ENCODE assay signal across 8 cellular contexts in the genomic region with DNA sequence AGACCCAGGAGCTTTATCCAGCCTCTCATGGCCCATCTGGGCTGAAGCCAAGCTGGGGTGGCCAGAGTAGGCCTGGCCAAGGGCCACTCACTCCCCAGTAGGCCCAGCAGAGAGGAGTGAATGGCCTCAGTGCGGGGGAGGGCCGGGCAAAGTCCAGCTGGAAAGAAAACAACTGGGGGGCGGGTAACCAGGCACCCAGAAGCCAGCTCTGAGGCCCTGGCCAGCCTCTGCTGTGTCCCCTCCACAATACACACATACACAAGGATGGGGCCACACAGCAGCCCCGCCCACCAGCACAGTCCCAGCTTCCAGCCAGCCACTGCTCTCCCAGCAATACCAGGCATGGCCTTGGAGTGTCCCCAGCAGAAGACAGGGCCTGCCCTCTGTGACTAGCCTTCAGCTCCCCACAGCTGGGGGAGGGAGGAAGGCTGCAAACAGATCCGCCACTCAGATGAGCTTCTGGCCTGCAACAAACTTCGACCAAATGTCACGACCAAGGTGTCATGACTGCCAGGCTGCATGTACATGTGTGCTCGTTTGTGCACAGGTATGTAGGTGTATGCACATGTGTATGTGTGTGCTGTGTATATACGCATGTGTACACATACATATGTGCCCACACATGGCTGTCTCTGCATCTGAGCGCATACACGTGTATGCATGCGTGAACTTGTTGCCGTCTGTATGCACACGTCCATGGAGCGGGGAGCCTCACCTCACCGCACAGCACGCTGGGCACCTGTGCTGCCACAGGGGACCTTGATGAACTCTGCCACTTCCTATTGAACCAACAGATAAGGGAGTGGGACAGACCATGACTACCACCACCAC. TPM values are rescaled to one million over a fixed set of nuclear protein-coding genes. Genes with fewer than 3 reads are reported as not detected.
DNase-seq lines count a peak whose midpoint lies in the region; ATAC-seq lines count a peak whose summit lies in the region.

No MANE protein-coding gene starts in this region.

- peak; percentile 42 for DNase-seq in Daoy (ENCODE audit: low read depth)
- DNase-seq in NT2/D1 (ENCODE audit: low read depth, low spot score) = no peak
- DNase-seq in occipital lobe (lab: John Stamatoyannopoulos, UW) = peak; percentile 85
- no peak for DNase-seq in A172 (ENCODE audit: low spot score)
- DNase-seq in activated naive CD4-positive, alpha-beta T cell treated with anti-CD3 and anti-CD28 coated beads, Interleukin-2, amount 50 U/mL, for 16 hours = no peak

- ATAC-seq in esophagus mucosa (peak; percentile 42), HG03097 (IDR thresholded peaks at IDR 0.05; ENCODE audit: low FRiP score, unreplicated experiment) (no peak), GM18870 (IDR thresholded peaks at IDR 0.05; ENCODE audit: unreplicated experiment) (no peak)

- no peaks in the 10 kb centered on the region for H3K9me3 ChIP-seq in NT2/D1 (ENCODE audit: insufficient read depth, low read length)

- H3K36me3 ChIP-seq in NT2/D1 (ENCODE audit: insufficient read depth, insufficient read length, low read length) = peaks cover 43% of the 10 kb centered on the region

- peak overlapping the region; percentile 24 for H3K9ac ChIP-seq in NT2/D1 (ENCODE audit: insufficient read length, low read depth)

- peaks cover 42% of the 10 kb centered on the region for H3K4me1 ChIP-seq in NT2/D1 (ENCODE audit: insufficient read depth, insufficient read length)

- H3K4me3 ChIP-seq in NT2/D1 (ENCODE audit: insufficient read length, low read depth) = no peak overlapping the region

- no peaks in the 10 kb centered on the region for H3K27me3 ChIP-seq in NT2/D1 (ENCODE audit: insufficient read depth, insufficient read length)

RNA-seq across cellular contexts. Expression of a gene that starts 5.0 kb away (rescaled TPM):
- total RNA-seq in Daoy (2014; rRNA removed; shearing (Covaris generic)) = 55.9 and 58.5 TPM in 2 replicates
- 161 TPM for total RNA-seq in esophagus mucosa
- 189 TPM for total RNA-seq in occipital lobe
- 148 and 208 TPM in 2 replicates for total RNA-seq in A172 (2014; rRNA removed; shearing (Covaris generic))

RNA-seq across cellular contexts. Expression of a gene that starts 18.3 kb away (rescaled TPM):
- total RNA-seq in Daoy (2014; rRNA removed; shearing (Covaris generic)) = not detected in 2 replicates
- not detected for total RNA-seq in esophagus mucosa
- total RNA-seq in occipital lobe = not detected
- total RNA-seq in A172 (2014; rRNA removed; shearing (Covaris generic)) = not detected in 2 replicates

Comparison
In these comparisons a context has a peak if more than half of its experiments do, and no peak if none do; other contexts are left out.
1. DNase-seq: peak in Daoy (single experiment) and occipital lobe (single experiment); none in NT2/D1 (single experiment), A172 (single experiment) and activated naive CD4-positive, alpha-beta T cell treated with anti-CD3 and anti-CD28 coated beads, Interleukin-2, amount 50 U/mL, for 16 hours (single experiment).